ENCODE assay signal across 1 cellular context in the genomic region with DNA sequence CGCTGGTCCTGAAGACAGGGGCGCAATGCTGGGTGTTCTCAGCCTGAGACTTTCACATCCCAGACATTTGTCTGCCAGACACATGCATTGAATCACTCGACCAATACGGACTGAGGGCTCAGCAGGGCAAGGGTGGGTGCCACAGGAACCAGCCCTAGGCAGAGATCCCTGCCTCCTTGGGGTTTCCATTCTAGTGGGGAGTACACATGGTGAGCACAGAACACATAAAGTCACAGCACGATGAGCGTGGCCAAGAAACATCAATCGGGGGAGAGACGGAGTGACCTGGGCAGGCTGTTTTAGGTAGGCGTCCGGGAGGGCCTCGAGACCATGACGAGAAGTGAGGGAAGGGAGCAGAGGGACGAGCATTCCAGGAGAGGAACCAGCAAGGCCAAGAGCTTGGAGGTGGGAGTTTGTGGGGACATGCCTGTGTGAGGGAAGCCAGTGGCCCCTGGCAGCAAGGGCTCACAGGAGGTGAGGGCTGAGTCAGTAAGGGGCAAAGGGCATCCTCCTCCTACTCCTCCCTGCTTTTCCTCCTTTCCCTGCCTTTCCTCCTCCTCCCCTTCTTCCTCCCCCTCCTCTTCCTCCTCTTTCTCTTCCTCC.
TF ChIP-seq lines count a peak whose summit lies in the region.

No MANE protein-coding gene starts in this region.

TF ChIP-seq in HepG2, 621 proteins besides CTCF, POLR2A, EP300 and RAD21 (continued from another document and continues in another):
- TF ChIP-seq RNF219 (CRISPR knock-in tag; IDR thresholded peaks at IDR 0.05) (no peak), PATZ1 (CRISPR knock-in tag; IDR thresholded peaks at IDR 0.05) (0 out of 2 replicates have a peak, but pooled peaks have one; percentile 13), ZNF563 (CRISPR knock-in tag; IDR thresholded peaks at IDR 0.05) (no peak), TARDBP (CRISPR knock-in tag; IDR thresholded peaks at IDR 0.05) (no peak; the same call in 1 of the 2 replicates), RORA (CRISPR knock-in tag; IDR thresholded peaks at IDR 0.05) (no peak), ZNF441 (CRISPR knock-in tag; IDR thresholded peaks at IDR 0.05; ENCODE audit: borderline replicate concordance) (0 out of 2 replicates have a peak, but pooled peaks have one; percentile 16), ZNF432 (CRISPR knock-in tag; IDR thresholded peaks at IDR 0.05; ENCODE audit: borderline replicate concordance) (0 out of 2 replicates have a peak, but pooled peaks have one; percentile 62), ZNF547 (CRISPR knock-in tag; IDR thresholded peaks at IDR 0.05) (no peak), FOXO4 (CRISPR knock-in tag; conservative IDR thresholded peaks at IDR 0.05) (no peak), ZFP62 (CRISPR knock-in tag; IDR thresholded peaks at IDR 0.05) (no peak), FOXO1 (CRISPR knock-in tag; IDR thresholded peaks at IDR 0.05) (no peak), ZNF704 (CRISPR knock-in tag; IDR thresholded peaks at IDR 0.05; ENCODE audit: borderline replicate concordance) (no peak), MAZ (IDR thresholded peaks at IDR 0.05; ENCODE audit: borderline replicate concordance, low read depth, low read length) (no peak), MAZ (CRISPR knock-in tag; IDR thresholded peaks at IDR 0.05; ENCODE audit: low read depth) (0 out of 2 replicates have a peak, but pooled peaks have one; percentile 49), ZNF883 (CRISPR knock-in tag; IDR thresholded peaks at IDR 0.05; ENCODE audit: not compliant biosample characterization) (peak; percentile 31), ZNF10 (CRISPR knock-in tag; IDR thresholded peaks at IDR 0.05; ENCODE audit: borderline replicate concordance, low read depth) (no peak; the same call in 1 of the 2 replicates), RCOR2 (CRISPR knock-in tag; IDR thresholded peaks at IDR 0.05) (peak; percentile 14; the same call in 1 of the 2 replicates), MTA3 (CRISPR knock-in tag; IDR thresholded peaks at IDR 0.05) (no peak), PCBP2 (optimal IDR thresholded peaks at IDR 0.05; ENCODE audit: low read depth, low read length, poor library complexity, severe bottlenecking) (peak; percentile 99), ZNF510 (CRISPR knock-in tag; IDR thresholded peaks at IDR 0.05; ENCODE audit: low read depth) (no peak), ZNF607 (CRISPR knock-in tag; IDR thresholded peaks at IDR 0.05; ENCODE audit: borderline replicate concordance) (peak; percentile 56; the same call in 1 of the 2 replicates), POLR2G (IDR thresholded peaks at IDR 0.05; ENCODE audit: low read depth, low read length) (peak; percentile 32; the same call in 1 of the 2 replicates), ZNF552 (CRISPR knock-in tag; IDR thresholded peaks at IDR 0.05; ENCODE audit: borderline replicate concordance) (no peak), ZNF615 (CRISPR knock-in tag; IDR thresholded peaks at IDR 0.05; ENCODE audit: borderline replicate concordance) (no peak), CENPX (CRISPR knock-in tag; IDR thresholded peaks at IDR 0.05) (no peak), ZNF335 (CRISPR knock-in tag; IDR thresholded peaks at IDR 0.05) (peak; percentile 22; the same call in 1 of the 2 replicates), TCF12 (IDR thresholded peaks at IDR 0.05) (no peak), TCF12 (CRISPR knock-in tag; IDR thresholded peaks at IDR 0.05) (0 out of 2 replicates have a peak, but pooled peaks have one; percentile 51)
- TF ChIP-seq, protein P1, sequence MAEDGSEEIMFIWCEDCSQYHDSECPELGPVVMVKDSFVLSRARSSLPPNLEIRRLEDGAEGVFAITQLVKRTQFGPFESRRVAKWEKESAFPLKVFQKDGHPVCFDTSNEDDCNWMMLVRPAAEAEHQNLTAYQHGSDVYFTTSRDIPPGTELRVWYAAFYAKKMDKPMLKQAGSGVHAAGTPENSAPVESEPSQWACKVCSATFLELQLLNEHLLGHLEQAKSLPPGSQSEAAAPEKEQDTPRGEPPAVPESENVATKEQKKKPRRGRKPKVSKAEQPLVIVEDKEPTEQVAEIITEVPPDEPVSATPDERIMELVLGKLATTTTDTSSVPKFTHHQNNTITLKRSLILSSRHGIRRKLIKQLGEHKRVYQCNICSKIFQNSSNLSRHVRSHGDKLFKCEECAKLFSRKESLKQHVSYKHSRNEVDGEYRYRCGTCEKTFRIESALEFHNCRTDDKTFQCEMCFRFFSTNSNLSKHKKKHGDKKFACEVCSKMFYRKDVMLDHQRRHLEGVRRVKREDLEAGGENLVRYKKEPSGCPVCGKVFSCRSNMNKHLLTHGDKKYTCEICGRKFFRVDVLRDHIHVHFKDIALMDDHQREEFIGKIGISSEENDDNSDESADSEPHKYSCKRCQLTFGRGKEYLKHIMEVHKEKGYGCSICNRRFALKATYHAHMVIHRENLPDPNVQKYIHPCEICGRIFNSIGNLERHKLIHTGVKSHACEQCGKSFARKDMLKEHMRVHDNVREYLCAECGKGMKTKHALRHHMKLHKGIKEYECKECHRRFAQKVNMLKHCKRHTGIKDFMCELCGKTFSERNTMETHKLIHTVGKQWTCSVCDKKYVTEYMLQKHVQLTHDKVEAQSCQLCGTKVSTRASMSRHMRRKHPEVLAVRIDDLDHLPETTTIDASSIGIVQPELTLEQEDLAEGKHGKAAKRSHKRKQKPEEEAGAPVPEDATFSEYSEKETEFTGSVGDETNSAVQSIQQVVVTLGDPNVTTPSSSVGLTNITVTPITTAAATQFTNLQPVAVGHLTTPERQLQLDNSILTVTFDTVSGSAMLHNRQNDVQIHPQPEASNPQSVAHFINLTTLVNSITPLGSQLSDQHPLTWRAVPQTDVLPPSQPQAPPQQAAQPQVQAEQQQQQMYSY (CRISPR knock-in tag; IDR thresholded peaks at IDR 0.05), result no peak
- TF ChIP-seq, protein P2, sequence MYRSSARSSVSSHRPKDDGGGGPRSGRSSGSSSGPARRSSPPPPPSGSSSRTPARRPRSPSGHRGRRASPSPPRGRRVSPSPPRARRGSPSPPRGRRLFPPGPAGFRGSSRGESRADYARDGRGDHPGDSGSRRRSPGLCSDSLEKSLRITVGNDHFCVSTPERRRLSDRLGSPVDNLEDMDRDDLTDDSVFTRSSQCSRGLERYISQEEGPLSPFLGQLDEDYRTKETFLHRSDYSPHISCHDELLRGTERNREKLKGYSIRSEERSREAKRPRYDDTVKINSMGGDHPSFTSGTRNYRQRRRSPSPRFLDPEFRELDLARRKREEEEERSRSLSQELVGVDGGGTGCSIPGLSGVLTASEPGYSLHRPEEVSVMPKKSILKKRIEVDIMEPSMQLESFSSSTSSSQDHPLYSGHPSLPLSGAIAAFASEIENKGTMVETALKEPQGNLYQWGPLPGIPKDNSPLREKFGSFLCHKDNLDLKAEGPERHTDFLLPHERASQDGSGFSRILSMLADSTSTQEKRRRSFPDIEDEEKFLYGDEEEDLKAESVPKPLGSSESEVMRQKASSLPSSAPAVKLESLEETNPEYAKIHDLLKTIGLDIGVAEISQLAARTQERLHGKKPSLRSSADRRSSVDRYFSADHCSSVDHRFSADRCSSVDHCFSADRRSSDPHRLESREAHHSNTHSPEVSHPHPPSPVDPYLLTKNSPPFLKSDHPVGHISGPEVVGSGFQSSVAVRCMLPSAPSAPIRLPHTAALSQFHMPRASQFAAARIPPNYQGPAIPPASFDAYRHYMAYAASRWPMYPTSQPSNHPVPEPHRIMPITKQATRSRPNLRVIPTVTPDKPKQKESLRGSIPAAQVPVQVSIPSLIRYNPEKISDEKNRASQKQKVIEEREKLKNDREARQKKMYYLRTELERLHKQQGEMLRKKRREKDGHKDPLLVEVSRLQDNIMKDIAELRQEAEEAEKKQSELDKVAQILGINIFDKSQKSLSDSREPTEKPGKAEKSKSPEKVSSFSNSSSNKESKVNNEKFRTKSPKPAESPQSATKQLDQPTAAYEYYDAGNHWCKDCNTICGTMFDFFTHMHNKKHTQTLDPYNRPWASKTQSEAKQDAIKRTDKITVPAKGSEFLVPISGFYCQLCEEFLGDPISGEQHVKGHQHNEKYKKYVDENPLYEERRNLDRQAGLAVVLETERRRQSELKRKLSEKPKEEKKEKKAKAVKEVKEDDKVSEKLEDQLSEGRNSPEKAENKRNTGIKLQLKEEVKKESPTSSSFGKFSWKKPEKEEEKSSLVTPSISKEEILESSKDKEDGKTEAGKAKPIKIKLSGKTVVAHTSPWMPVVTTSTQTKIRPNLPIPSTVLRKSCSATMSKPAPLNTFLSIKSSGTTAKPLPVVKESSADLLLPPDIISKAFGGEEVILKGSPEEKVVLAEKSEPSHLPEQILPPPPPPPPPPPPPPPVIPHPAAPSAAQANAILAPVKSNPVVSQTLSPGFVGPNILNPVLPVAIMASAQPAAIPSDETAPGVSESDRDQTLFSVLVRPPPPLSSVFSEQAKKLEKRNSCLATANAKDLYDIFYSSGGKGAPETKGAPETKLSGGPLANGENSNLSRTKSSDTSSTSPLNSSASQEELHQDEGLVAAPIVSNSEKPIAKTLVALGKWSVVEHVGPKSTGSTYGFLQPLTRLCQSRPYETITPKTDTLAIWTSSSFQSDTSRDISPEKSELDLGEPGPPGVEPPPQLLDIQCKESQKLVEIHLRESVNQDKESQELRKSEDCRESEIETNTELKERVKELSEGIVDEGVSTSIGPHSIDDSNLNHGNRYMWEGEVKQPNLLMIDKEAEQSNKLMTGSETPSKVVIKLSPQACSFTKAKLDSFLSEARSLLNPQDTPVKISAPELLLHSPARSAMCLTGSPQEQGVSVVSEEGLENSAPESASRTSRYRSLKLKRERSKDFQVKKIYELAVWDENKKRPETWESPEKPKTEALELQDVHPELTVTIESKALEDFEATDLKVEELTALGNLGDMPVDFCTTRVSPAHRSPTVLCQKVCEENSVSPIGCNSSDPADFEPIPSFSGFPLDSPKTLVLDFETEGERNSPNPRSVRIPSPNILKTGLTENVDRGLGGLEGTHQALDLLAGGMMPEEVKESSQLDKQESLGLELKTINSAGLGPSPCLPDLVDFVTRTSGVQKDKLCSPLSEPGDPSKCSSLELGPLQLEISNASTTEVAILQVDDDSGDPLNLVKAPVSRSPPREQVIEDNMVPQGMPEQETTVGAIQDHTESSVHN (CRISPR knock-in tag; IDR thresholded peaks at IDR 0.05), result no peak; the same call in 1 of the 2 replicates
- TF ChIP-seq, protein P3, sequence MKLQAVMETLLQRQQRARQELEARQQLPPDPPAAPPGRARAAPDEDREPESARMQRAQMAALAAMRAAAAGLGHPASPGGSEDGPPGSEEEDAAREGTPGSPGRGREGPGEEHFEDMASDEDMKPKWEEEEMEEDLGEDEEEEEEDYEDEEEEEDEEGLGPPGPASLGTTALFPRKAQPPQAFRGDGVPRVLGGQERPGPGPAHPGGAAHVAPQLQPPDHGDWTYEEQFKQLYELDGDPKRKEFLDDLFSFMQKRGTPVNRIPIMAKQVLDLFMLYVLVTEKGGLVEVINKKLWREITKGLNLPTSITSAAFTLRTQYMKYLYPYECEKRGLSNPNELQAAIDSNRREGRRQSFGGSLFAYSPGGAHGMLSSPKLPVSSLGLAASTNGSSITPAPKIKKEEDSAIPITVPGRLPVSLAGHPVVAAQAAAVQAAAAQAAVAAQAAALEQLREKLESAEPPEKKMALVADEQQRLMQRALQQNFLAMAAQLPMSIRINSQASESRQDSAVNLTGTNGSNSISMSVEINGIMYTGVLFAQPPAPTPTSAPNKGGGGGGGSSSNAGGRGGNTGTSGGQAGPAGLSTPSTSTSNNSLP (IDR thresholded peaks at IDR 0.05; ENCODE audit: low read depth, low read length), result no peak
- TF ChIP-seq, protein P4, sequence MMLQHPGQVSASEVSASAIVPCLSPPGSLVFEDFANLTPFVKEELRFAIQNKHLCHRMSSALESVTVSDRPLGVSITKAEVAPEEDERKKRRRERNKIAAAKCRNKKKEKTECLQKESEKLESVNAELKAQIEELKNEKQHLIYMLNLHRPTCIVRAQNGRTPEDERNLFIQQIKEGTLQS (CRISPR knock-in tag; IDR thresholded peaks at IDR 0.05), result 0 out of 2 replicates have a peak, but pooled peaks have one; percentile 25
